ENCODE assay signal across 19 cellular contexts in genomic region chr2:235587202-235587601, GRCh38.
DNase-seq lines count a peak whose midpoint lies in the region; ATAC-seq and TF ChIP-seq lines count a peak whose summit lies in the region.
"Had no signal": no experiment of that assay in that cellular context is flagged by ENCODE, and none has a peak within 500 bp of the region (broad histone marks: within the 10 kb centered on the region; RNA-seq: fewer than 3 reads in every experiment).

No MANE protein-coding gene starts in this region.

- no peaks in the 10 kb centered on the region for H3K27me3 ChIP-seq in lower lobe of right lung (ENCODE audit: low read depth)
- H3K27me3 ChIP-seq: BLaER1 had no signal

- peaks cover 10% of the 10 kb centered on the region for H3K27me3 Mint-ChIP-seq in glutamatergic neuron (ENCODE audit: unreplicated experiment)
- H3K27me3 Mint-ChIP-seq: B cell had no signal

- intact Hi-C loops in lower lobe of right lung (cut with DNase I), result no loop called here

- H3K4me3 Mint-ChIP-seq in glutamatergic neuron (ENCODE audit: unreplicated experiment), result peak overlapping the region; percentile 10
- H3K4me3 Mint-ChIP-seq: B cell; CD4-positive, CD25-positive, alpha-beta regulatory T cell; CD8-positive, alpha-beta T cell; H9; HFFc6 had no signal

- H3K27ac ChIP-seq in lower lobe of right lung, result no peak overlapping the region
- H3K27ac ChIP-seq: 22Rv1, BLaER1, C4-2B, GM23248 had no signal

- peak overlapping the region; percentile 52 for H3K27ac Mint-ChIP-seq in glutamatergic neuron (ENCODE audit: unreplicated experiment)
- H3K27ac Mint-ChIP-seq: B cell; CD4-positive, CD25-positive, alpha-beta regulatory T cell; CD8-positive, alpha-beta T cell; HFFc6 had no signal

- peaks cover 4% of the 10 kb centered on the region for H3K36me3 Mint-ChIP-seq in glutamatergic neuron (ENCODE audit: unreplicated experiment)
- H3K36me3 Mint-ChIP-seq: CD4-positive, CD25-positive, alpha-beta regulatory T cell; CD8-positive, alpha-beta T cell had no signal

- peaks cover 4% of the 10 kb centered on the region for H3K4me1 ChIP-seq in lower lobe of right lung
- H3K4me1 ChIP-seq: Caco-2 had no signal

- peaks cover 32% of the 10 kb centered on the region for H3K4me1 Mint-ChIP-seq in glutamatergic neuron (ENCODE audit: low read depth, unreplicated experiment)
- H3K4me1 Mint-ChIP-seq: B cell; CD4-positive, CD25-positive, alpha-beta regulatory T cell had no signal

- DNase-seq in NCI-H2171 treated with DMSO at 0.1 percent for 48 hours (lab: John Stamatoyannopoulos, UW) (peak; percentile 4), NCI-H2171 (lab: John Stamatoyannopoulos, UW) (no peak), NCI-H524 treated with DMSO at 0.1 percent for 48 hours (lab: John Stamatoyannopoulos, UW) (peak; percentile 66), glutamatergic neuron (no peak), HuH-7.5 (ENCODE audit: low spot score) (no peak), lower lobe of right lung (no peak), HCEC 1CT (no peak)
- DNase-seq: Caco-2; CD4-positive, CD25-positive, alpha-beta regulatory T cell; CD8-positive, alpha-beta T cell; DMS153; DND-41; GM23248; H9; HFFc6 had no signal

- no peaks in the 10 kb centered on the region for H3K36me3 ChIP-seq in lower lobe of right lung
- H3K36me3 ChIP-seq: BLaER1 had no signal

- no peak overlapping the region for H3K4me3 ChIP-seq in lower lobe of right lung
- H3K4me3 ChIP-seq: BLaER1, GM23248 had no signal

- TF ChIP-seq CTCF in glutamatergic neuron (IDR thresholded peaks at IDR 0.05; ENCODE audit: partially characterized antibody, unreplicated experiment) (no peak), lower lobe of right lung (IDR thresholded peaks at IDR 0.05) (no peak)

- ATAC-seq in lower lobe of right lung, result no peak
- ATAC-seq: CD8-positive, alpha-beta T cell had no signal

- H3K9me3 ChIP-seq in lower lobe of right lung, result no peaks in the 10 kb centered on the region
- H3K9me3 ChIP-seq: BLaER1, Caco-2 had no signal

- H3K9me3 Mint-ChIP-seq in glutamatergic neuron (ENCODE audit: unreplicated experiment), result peaks cover 7% of the 10 kb centered on the region
- H3K9me3 Mint-ChIP-seq: CD8-positive, alpha-beta T cell; H9; HFFc6 had no signal

Comparison
In these comparisons a context has a peak if more than half of its experiments do, and no peak if none do; other contexts are left out.
1. DNase-seq: peak in NCI-H2171 treated with DMSO at 0.1 percent for 48 hours (single experiment) and NCI-H524 treated with DMSO at 0.1 percent for 48 hours (single experiment); none in NCI-H2171 (single experiment), glutamatergic neuron (single experiment), HuH-7.5 (single experiment), lower lobe of right lung (single experiment) and HCEC 1CT (single experiment).